1 cellular context compared by ENCODE assay signal in the genomic region with DNA sequence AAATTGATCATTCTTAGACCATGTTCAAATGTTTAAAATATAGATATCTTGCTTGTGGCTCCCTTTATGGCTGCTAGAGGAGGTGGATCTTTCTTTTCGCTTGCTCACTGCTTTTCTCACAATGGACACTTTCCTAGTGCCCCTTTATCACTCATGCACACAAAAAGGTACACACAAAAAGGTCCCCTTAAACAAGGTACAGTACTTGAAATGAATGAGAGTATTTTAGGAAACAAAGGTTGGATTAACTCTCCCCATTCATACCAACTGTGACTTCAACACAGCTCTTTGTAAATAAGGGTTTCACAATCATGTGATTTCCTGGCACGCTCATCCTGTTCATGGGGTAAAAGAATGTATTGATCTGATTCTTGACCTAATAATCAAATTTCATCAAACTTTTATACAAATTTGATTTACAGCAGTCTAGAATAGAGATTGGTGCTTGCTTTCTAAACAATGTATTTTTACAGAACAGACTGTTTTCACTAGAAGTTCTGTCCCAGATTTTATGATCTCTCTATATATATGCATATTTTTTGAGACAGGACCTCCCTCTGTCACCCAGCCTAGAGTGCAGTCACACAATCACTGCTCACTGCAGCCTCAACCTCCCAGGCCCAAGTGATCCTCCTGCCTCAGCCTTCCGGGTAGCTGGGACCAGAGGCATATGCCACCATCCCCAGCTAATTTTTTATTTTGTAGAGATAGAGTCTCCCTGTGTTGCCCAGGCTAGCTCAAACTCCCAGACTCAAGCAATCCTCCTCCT.
TF ChIP-seq lines count a peak whose summit lies in the region.

No MANE protein-coding gene starts in this region.

TF ChIP-seq in IMR-90, 13 proteins besides CTCF, POLR2A, EP300 and RAD21:
- TF ChIP-seq ELK1 (IDR thresholded peaks at IDR 0.05; ENCODE audit: borderline replicate concordance, low read depth, low read length) (no peak), MXI1 (IDR thresholded peaks at IDR 0.05; ENCODE audit: borderline replicate concordance, low read depth, low read length) (no peak)
- TF ChIP-seq, protein P1, sequence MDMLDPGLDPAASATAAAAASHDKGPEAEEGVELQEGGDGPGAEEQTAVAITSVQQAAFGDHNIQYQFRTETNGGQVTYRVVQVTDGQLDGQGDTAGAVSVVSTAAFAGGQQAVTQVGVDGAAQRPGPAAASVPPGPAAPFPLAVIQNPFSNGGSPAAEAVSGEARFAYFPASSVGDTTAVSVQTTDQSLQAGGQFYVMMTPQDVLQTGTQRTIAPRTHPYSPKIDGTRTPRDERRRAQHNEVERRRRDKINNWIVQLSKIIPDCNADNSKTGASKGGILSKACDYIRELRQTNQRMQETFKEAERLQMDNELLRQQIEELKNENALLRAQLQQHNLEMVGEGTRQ (IDR thresholded peaks at IDR 0.05; ENCODE audit: low read depth, low read length): no peak
TF ChIP-seq in IMR-90: peak in this region for 0.
